In genomic region chr13:37164635-37165034, GRCh38 we compare ENCODE assay signal across 9 cellular contexts. TPM values are rescaled to one million over a fixed set of nuclear protein-coding genes. Genes with fewer than 3 reads are reported as not detected.
"Had no signal": no experiment of that assay in that cellular context is flagged by ENCODE, and none has a peak within 500 bp of the region (broad histone marks: within the 10 kb centered on the region; RNA-seq: fewer than 3 reads in every experiment).

No MANE protein-coding gene starts in this region.

- H3K4me3 Mint-ChIP-seq: H9, HFFc6 had no signal

- DNase-seq: GOT3, H9, HCEC 1CT, HFFc6, IMR-90, KG1 had no signal

- ATAC-seq: K562 had no signal

- H3K4me3 ChIP-seq: K562 had no signal

- H3K27ac Mint-ChIP-seq: HFFc6 had no signal

RNA-seq across cellular contexts. Expression of gene CSNK1A1L, which starts 59.2 kb away (rescaled TPM):
- total RNA-seq: H4, H9, HFFc6, HT-29, IMR-90, K562 had no signal
- polyA plus RNA-seq: IMR-90, K562 had no signal
